ENCODE assay signal across 14 cellular contexts in the genomic region with DNA sequence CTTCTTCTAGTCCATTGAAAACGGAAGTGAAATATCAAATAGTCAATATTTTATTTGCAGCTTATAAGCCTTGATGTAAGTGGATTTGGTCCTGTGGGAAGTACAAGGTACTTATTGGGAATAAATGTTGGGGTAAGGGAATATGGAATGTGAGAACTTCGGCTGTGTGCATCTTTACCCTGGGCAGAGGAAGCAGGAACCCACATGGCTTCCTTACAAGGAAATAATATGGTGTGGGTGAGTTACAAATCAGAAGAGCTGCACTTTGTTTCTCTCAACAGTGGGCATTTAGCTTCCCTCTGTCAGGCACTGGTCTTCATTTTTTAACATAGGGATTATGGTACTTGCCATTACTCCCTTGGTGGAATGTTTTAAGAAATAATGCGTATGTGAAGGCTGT.
A peak's percentile ranks its signal among the peaks of the same experiment; 100 is the strongest.
DNase-seq lines count a peak whose midpoint lies in the region; ATAC-seq and TF ChIP-seq lines count a peak whose summit lies in the region.
"Had no signal": no experiment of that assay in that cellular context is flagged by ENCODE, and none has a peak within 500 bp of the region (broad histone marks: within the 10 kb centered on the region; RNA-seq: fewer than 3 reads in every experiment).

No MANE protein-coding gene starts in this region.

- POLR2A ChIA-PET in WTC11 (lab: Charles Lee): interaction anchor here (1.1 kb wide), 1 partner anchor 12 kb away, joined by 3 read pairs; no protein-coding TSS in a partner anchor

- no peaks in the 10 kb centered on the region for H3K27me3 ChIP-seq in CD4-positive, CD25-positive, alpha-beta regulatory T cell (ENCODE audit: control insufficient read depth, insufficient read depth, low read length)
- no peaks in the 10 kb centered on the region for H3K27me3 ChIP-seq in GM23248 (replicated peaks; ENCODE audit: insufficient read depth)
- H3K27me3 ChIP-seq: upper lobe of left lung had no signal

- no peak overlapping the region for H2AFZ ChIP-seq in GM23248

- no peaks in the 10 kb centered on the region for H3K27me3 Mint-ChIP-seq in CD4-positive, CD25-positive, alpha-beta regulatory T cell
- H3K27me3 Mint-ChIP-seq in WTC11 (ENCODE audit: low read depth) (no peaks in the 10 kb centered on the region; the same call in 1 of the 2 replicates), glutamatergic neuron (ENCODE audit: unreplicated experiment) (peaks cover 6% of the 10 kb centered on the region)

- no peaks in the 10 kb centered on the region for H3F3A ChIP-seq in GM23248 (ENCODE audit: insufficient read depth)

- peak overlapping the region in 1 of 4 donors; percentile 71 for H3K4me3 Mint-ChIP-seq in CD4-positive, CD25-positive, alpha-beta regulatory T cell
- H3K4me3 Mint-ChIP-seq in WTC11: no peak overlapping the region
- peak overlapping the region; percentile 31 for H3K4me3 Mint-ChIP-seq in glutamatergic neuron (ENCODE audit: unreplicated experiment)
- H3K4me3 Mint-ChIP-seq: activated naive CD4-positive, alpha-beta T cell treated with anti-CD3 and anti-CD28 coated beads for 36 hours had no signal

- WGBS in GM23248 (ENCODE audit: low coverage in 1 of 2, low lambda C conversion rate in 2 of 2, missing lambda C conversion rate in 2 of 2), 2 experiments: 35 to 43% methylated on average over 3 of the region's 3 CpGs

- H3K36me3 Mint-ChIP-seq in CD4-positive, CD25-positive, alpha-beta regulatory T cell: no peaks in the 10 kb centered on the region
- H3K36me3 Mint-ChIP-seq in WTC11: no peaks in the 10 kb centered on the region
- H3K36me3 Mint-ChIP-seq in glutamatergic neuron (ENCODE audit: unreplicated experiment): no peaks in the 10 kb centered on the region

- peaks cover 0 to 2% (median 0%) of the 10 kb centered on the region in 7 donors for H3K9me3 Mint-ChIP-seq in CD4-positive, CD25-positive, alpha-beta regulatory T cell
- H3K9me3 Mint-ChIP-seq in WTC11 (no peaks in the 10 kb centered on the region), glutamatergic neuron (ENCODE audit: unreplicated experiment) (peaks cover 4% of the 10 kb centered on the region)
- H3K9me3 Mint-ChIP-seq: activated naive CD4-positive, alpha-beta T cell treated with anti-CD3 and anti-CD28 coated beads for 36 hours had no signal

- TF ChIP-seq CTCF in WTC11 (IDR thresholded peaks at IDR 0.05): no peak
- no peak for TF ChIP-seq CTCF in glutamatergic neuron (IDR thresholded peaks at IDR 0.05; ENCODE audit: partially characterized antibody, unreplicated experiment)
- TF ChIP-seq CTCF in GM13976 (IDR thresholded peaks at IDR 0.05; ENCODE audit: borderline replicate concordance, control extremely low read depth, extremely low read depth, insufficient read depth, missing control alignments): no peak

- intact Hi-C loops in Right ventricle myocardium superior (cut with DNase I): loop anchor here (2.0 kb wide), 1 partner anchor 66 kb away; no protein-coding TSS in a partner anchor

- H3K4me1 Mint-ChIP-seq in CD4-positive, CD25-positive, alpha-beta regulatory T cell: peaks cover 4 to 21% (median 10%) of the 10 kb centered on the region in 4 donors
- H3K4me1 Mint-ChIP-seq in WTC11 (peaks cover 52% of the 10 kb centered on the region), glutamatergic neuron (ENCODE audit: low read depth, unreplicated experiment) (peaks cover 33% of the 10 kb centered on the region)

- no peak for DNase-seq in CD4-positive, CD25-positive, alpha-beta regulatory T cell
- no peak for DNase-seq in GM23248
- no peak for DNase-seq in WTC11 (ENCODE audit: low spot score)
- no peak for DNase-seq in glutamatergic neuron
- DNase-seq in activated CD4-positive, CD25-positive, alpha-beta regulatory T cell (lab: John Stamatoyannopoulos, UW): no peak
- DNase-seq in Right ventricle myocardium superior: no peak
- no peak for DNase-seq in GM13976 (ENCODE audit: low spot score)
- DNase-seq: AML-193, NCI-H1048 had no signal

- peaks cover 12% of the 10 kb centered on the region for H3K4me1 ChIP-seq in CD4-positive, CD25-positive, alpha-beta regulatory T cell (ENCODE audit: control insufficient read depth, insufficient read depth, low read length, poor library complexity, severe bottlenecking)
- peaks cover 6% of the 10 kb centered on the region for H3K4me1 ChIP-seq in GM23248 (ENCODE audit: insufficient read depth)

- H3K9me3 ChIP-seq in CD4-positive, CD25-positive, alpha-beta regulatory T cell (ENCODE audit: control insufficient read depth in 2 of 2, low read length in 2 of 2): no peaks in the 10 kb centered on the region
- H3K9me3 ChIP-seq in GM23248 (ENCODE audit: low read depth): no peaks in the 10 kb centered on the region
- H3K9me3 ChIP-seq: stomach, upper lobe of left lung had no signal

- no peaks in the 10 kb centered on the region for H4K20me1 ChIP-seq in GM23248 (ENCODE audit: insufficient read depth)

- H3K36me3 ChIP-seq in CD4-positive, CD25-positive, alpha-beta regulatory T cell (ENCODE audit: control insufficient read depth, insufficient read depth, low read length): no peaks in the 10 kb centered on the region
- H3K36me3 ChIP-seq in GM23248 (ENCODE audit: low read depth): no peaks in the 10 kb centered on the region
- H3K36me3 ChIP-seq: stomach, upper lobe of left lung had no signal

- H3K27ac Mint-ChIP-seq in CD4-positive, CD25-positive, alpha-beta regulatory T cell: peak overlapping the region in 2 of 3 donors; percentile 0 to 53
- peak overlapping the region; percentile 11; the same call in 1 of the 2 replicates for H3K27ac Mint-ChIP-seq in WTC11
- H3K27ac Mint-ChIP-seq in glutamatergic neuron (ENCODE audit: unreplicated experiment): peak overlapping the region; percentile 1
- H3K27ac Mint-ChIP-seq: activated naive CD4-positive, alpha-beta T cell treated with anti-CD3 and anti-CD28 coated beads for 36 hours had no signal

- in situ Hi-C loops in GM23248 (cut with MboI): no loop called here
- in situ Hi-C loops in GM13976 (cut with MboI; ENCODE audit: low sequenced_read_pairs, unreplicated experiment): no loop called here

- peak overlapping the region; percentile 14; the same call in 1 of the 2 replicates for H3K9ac ChIP-seq in GM23248

- peak overlapping the region; percentile 45 for H3K4me2 ChIP-seq in GM23248 (ENCODE audit: unreplicated experiment)

- H3K4me3 ChIP-seq in CD4-positive, CD25-positive, alpha-beta regulatory T cell (ENCODE audit: low read depth, low read length): peak overlapping the region; percentile 53
- peak overlapping the region; percentile 43; the same call in 1 of the 2 replicates for H3K4me3 ChIP-seq in GM23248
- H3K4me3 ChIP-seq: K562, stomach, upper lobe of left lung had no signal

- no peaks in the 10 kb centered on the region for H3K9me2 ChIP-seq in GM23248 (ENCODE audit: insufficient read depth)

- no peak for ATAC-seq in CD4-positive, CD25-positive, alpha-beta regulatory T cell (ENCODE audit: low read depth in 2 of 2)
- ATAC-seq in WTC11 (no peak), GM18867 (IDR thresholded peaks at IDR 0.05; ENCODE audit: unreplicated experiment) (no peak), Right ventricle myocardium superior (ENCODE audit: poor library complexity) (no peak)

- H3K27ac ChIP-seq in CD4-positive, CD25-positive, alpha-beta regulatory T cell (ENCODE audit: insufficient read depth, low read length, poor library complexity, severe bottlenecking): no peak overlapping the region
- no peak overlapping the region for H3K27ac ChIP-seq in GM23248
- H3K27ac ChIP-seq: stomach, upper lobe of left lung had no signal

- H3K79me2 ChIP-seq in GM23248 (ENCODE audit: insufficient read depth): peaks cover 29% of the 10 kb centered on the region

- CTCF ChIA-PET in WTC11 (lab: Charles Lee): interaction anchor here (0.8 to 2.2 kb wide), 27 partner anchors 9 to 556 kb away, joined by 3 to 50 read pairs (median 5); no protein-coding TSS in a partner anchor

TF ChIP-seq in WTC11, 78 proteins besides CTCF, POLR2A, EP300 and RAD21:
- TF ChIP-seq ELF4 (CRISPR knock-in tag; IDR thresholded peaks at IDR 0.05; ENCODE audit: low read depth) (no peak), E2F1 (CRISPR knock-in tag; IDR thresholded peaks at IDR 0.05) (no peak)
- TF ChIP-seq, protein P1, sequence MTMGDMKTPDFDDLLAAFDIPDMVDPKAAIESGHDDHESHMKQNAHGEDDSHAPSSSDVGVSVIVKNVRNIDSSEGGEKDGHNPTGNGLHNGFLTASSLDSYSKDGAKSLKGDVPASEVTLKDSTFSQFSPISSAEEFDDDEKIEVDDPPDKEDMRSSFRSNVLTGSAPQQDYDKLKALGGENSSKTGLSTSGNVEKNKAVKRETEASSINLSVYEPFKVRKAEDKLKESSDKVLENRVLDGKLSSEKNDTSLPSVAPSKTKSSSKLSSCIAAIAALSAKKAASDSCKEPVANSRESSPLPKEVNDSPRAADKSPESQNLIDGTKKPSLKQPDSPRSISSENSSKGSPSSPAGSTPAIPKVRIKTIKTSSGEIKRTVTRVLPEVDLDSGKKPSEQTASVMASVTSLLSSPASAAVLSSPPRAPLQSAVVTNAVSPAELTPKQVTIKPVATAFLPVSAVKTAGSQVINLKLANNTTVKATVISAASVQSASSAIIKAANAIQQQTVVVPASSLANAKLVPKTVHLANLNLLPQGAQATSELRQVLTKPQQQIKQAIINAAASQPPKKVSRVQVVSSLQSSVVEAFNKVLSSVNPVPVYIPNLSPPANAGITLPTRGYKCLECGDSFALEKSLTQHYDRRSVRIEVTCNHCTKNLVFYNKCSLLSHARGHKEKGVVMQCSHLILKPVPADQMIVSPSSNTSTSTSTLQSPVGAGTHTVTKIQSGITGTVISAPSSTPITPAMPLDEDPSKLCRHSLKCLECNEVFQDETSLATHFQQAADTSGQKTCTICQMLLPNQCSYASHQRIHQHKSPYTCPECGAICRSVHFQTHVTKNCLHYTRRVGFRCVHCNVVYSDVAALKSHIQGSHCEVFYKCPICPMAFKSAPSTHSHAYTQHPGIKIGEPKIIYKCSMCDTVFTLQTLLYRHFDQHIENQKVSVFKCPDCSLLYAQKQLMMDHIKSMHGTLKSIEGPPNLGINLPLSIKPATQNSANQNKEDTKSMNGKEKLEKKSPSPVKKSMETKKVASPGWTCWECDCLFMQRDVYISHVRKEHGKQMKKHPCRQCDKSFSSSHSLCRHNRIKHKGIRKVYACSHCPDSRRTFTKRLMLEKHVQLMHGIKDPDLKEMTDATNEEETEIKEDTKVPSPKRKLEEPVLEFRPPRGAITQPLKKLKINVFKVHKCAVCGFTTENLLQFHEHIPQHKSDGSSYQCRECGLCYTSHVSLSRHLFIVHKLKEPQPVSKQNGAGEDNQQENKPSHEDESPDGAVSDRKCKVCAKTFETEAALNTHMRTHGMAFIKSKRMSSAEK (CRISPR knock-in tag; IDR thresholded peaks at IDR 0.05; ENCODE audit: borderline replicate concordance): no peak
TF ChIP-seq in WTC11: peak in this region for 0.
